In the genomic region with DNA sequence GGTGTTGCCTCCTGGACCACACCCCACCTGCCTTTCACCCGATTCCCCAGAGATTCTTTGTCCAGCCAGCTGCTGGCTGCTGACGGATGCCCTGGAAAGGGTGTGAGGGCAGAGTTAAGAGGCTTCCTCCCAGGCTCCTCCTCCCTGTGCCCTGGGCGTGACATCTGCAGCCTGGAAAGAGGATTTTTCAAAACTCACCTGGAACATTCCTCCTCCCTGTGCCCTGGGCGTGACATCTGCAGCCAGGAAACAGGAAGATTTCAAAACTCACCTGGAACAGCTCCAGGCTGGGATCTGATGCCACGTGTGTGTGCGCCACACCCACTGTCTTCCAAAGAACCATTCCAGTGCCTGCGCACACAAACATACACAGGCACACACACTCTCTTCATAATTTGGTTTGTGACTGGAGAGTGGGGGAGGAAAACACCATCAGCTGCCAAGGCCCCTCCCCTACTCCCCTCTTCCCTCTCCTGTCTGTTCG, we compare ENCODE assay signal across 1 cellular context.
TF ChIP-seq lines count a peak whose summit lies in the region.

No MANE protein-coding gene starts in this region.

TF ChIP-seq in K562, 482 proteins besides CTCF, POLR2A, EP300 and RAD21:
- no peak for TF ChIP-seq MXI1 (IDR thresholded peaks at IDR 0.05; ENCODE audit: low read depth, low read length)
